In the genomic region with DNA sequence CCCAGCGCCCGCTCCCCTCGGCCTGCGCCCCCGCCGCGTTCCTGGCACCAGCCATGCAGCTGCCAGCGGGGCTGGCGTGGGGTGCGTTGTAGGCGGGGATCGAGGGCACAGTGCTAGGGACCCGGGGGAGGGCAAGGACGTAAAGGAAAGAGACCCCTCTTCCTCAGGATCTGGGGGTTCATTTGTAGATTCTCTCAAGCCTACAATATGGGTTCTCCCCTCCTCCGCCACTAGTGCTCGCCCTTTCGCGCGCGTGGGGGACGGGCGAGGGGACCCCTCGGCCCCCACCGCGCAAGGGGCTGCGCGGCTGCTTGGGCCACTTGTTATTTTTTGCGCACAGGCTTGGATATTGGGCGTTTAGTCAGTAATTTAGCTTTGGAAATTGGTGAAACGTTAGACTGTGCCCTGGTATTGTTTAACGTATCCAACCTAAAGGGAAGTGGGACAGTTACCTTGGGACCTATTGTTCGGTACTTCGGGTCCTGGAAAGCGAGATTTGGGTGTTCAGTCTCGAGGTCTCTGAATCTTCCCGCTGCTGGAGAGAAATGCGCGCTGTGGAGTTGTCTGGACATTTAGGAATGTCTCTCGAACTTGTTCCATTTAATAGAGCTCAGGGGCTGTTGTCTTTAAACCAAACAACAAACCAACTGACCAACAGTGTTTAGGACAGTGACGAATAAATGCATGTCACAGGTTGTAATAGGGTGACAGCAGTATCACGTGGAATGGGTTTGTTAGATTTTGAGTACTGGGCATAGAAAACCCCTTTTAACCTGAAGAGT, we compare ENCODE assay signal across 8 cellular contexts. TPM values are rescaled to one million over a fixed set of nuclear protein-coding genes. Genes with fewer than 3 reads are reported as not detected.
DNase-seq lines count a peak whose midpoint lies in the region; ATAC-seq and TF ChIP-seq lines count a peak whose summit lies in the region.

No MANE protein-coding gene starts in this region.

- H3K36me3 Mint-ChIP-seq in neural crest cell (ENCODE audit: low read depth) = no peaks in the 10 kb centered on the region

- peak overlapping the region; percentile 37 for H3K27ac Mint-ChIP-seq in neural crest cell (ENCODE audit: unreplicated experiment)

- DNase-seq in COLO668 (lab: John Stamatoyannopoulos, UW; ENCODE audit: unreplicated experiment) (peak; percentile 53), SHP77 treated with DMSO at 0.1 percent for 48 hours (lab: John Stamatoyannopoulos, UW) (peak; percentile 15), fibroblast of gingiva (ENCODE audit: low read depth) (peak; percentile 32), neural crest cell (ENCODE audit: low read depth, low spot score) (no peak), NCI-H510A (lab: John Stamatoyannopoulos, UW) (no peak)
- no peak for DNase-seq in stimulated activated CD4-positive, alpha-beta T cell treated with anti-CD3 and anti-CD28 coated beads, Interleukin-4, amount 100 ng/mL, for 4 hours

- ATAC-seq in GM19025 (IDR thresholded peaks at IDR 0.05; ENCODE audit: low read depth, unreplicated experiment) (peak; percentile 9), HG03108 (IDR thresholded peaks at IDR 0.05; ENCODE audit: unreplicated experiment) (peak; percentile 32)

- H3K27me3 Mint-ChIP-seq in neural crest cell (ENCODE audit: low read depth) = no peaks in the 10 kb centered on the region

- H3K4me3 Mint-ChIP-seq in neural crest cell = peak overlapping the region; percentile 91

- no peak for TF ChIP-seq CTCF in neural crest cell (conservative IDR thresholded peaks at IDR 0.05)

- H3K9me3 Mint-ChIP-seq in neural crest cell = no peaks in the 10 kb centered on the region

- peaks cover 37% of the 10 kb centered on the region for H3K4me1 Mint-ChIP-seq in neural crest cell

RNA-seq across cellular contexts. Expression of gene CDK14, which starts 0.8 kb away (rescaled TPM):
- total RNA-seq in neural crest cell = 42.2 and 49.6 TPM in 2 replicates

Comparison
In these comparisons a context has a peak if more than half of its experiments do, and no peak if none do; other contexts are left out.
1. DNase-seq: peak in COLO668 (single experiment), SHP77 treated with DMSO at 0.1 percent for 48 hours (single experiment) and fibroblast of gingiva (single experiment); none in neural crest cell (single experiment), stimulated activated CD4-positive, alpha-beta T cell treated with anti-CD3 and anti-CD28 coated beads, Interleukin-4, amount 100 ng/mL, for 4 hours (0 of 2) and NCI-H510A (single experiment).